ENCODE assay signal across 8 cellular contexts in genomic region chr11:76380977-76381719, GRCh38. TPM values are rescaled to one million over a fixed set of nuclear protein-coding genes. Genes with fewer than 3 reads are reported as not detected.
DNase-seq lines count a peak whose midpoint lies in the region; ATAC-seq, FAIRE-seq and TF ChIP-seq lines count a peak whose summit lies in the region.

GVQW3 (plus strand) TSS chr11:76381323; CDS start chr11:76381829, 506 bp downstream.
A gene with protein sequence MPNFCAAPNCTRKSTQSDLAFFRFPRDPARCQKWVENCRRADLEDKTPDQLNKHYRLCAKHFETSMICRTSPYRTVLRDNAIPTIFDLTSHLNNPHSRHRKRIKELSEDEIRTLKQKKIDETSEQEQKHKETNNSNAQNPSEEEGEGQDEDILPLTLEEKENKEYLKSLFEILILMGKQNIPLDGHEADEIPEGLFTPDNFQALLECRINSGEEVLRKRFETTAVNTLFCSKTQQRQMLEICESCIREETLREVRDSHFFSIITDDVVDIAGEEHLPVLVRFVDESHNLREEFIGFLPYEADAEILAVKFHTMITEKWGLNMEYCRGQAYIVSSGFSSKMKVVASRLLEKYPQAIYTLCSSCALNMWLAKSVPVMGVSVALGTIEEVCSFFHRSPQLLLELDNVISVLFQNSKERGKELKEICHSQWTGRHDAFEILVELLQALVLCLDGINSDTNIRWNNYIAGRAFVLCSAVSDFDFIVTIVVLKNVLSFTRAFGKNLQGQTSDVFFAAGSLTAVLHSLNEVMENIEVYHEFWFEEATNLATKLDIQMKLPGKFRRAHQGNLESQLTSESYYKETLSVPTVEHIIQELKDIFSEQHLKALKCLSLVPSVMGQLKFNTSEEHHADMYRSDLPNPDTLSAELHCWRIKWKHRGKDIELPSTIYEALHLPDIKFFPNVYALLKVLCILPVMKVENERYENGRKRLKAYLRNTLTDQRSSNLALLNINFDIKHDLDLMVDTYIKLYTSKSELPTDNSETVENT (minus strand): TSS chr11:76381132. CDS start chr11:76380836, 296 bp downstream.

- ATAC-seq in HG02623 (IDR thresholded peaks at IDR 0.05; ENCODE audit: unreplicated experiment) (peak; percentile 68), Right ventricle myocardium inferior (peak; percentile 98), pancreas (peak; percentile 86 to 94 (median 90))

- H3K79me2 ChIP-seq in SK-N-SH (ENCODE audit: insufficient read depth), result peaks cover 44% of the 10 kb centered on the region

- H3K9me2 ChIP-seq in SK-N-SH, result no peaks in the 10 kb centered on the region

- H3K9me3 ChIP-seq in SK-N-SH (no peaks in the 10 kb centered on the region), pancreas (no peaks in the 10 kb centered on the region), tibial artery (no peaks in the 10 kb centered on the region)

- peak within 1 kb of the TSS; percentile 93 for H3K4me3 ChIP-seq in GM12865 (ENCODE audit: low read depth, low read length)
- H3K4me3 ChIP-seq in SK-N-SH (ENCODE audit: low read depth in 2 of 2, low read length in 1 of 2), result peak within 1 kb of the TSS; percentile 78 to 85
- peak within 1 kb of the TSS; percentile 92 to 97 (median 94) for H3K4me3 ChIP-seq in pancreas
- peak within 1 kb of the TSS; percentile 92 to 100 for H3K4me3 ChIP-seq in tibial artery

- intact Hi-C loops in Right ventricle myocardium inferior (cut with DNase I) (loop anchor here (1.0 kb wide), 1 partner anchor 63 kb away; no protein-coding TSS in a partner anchor), pancreas (cut with DNase I) (no loop called here), tibial artery (cut with DNase I; ENCODE audit: low total_unique reads) (loop anchor here (2.0 to 10.0 kb wide), 4 partner anchors 40 to 146 kb away; no protein-coding TSS in a partner anchor)

- H3K4me2 ChIP-seq in SK-N-SH, result peak within 1 kb of the TSS; percentile 86

- peaks cover 21% of the 10 kb centered on the region for H4K20me1 ChIP-seq in SK-N-SH (ENCODE audit: insufficient read depth)

- H3K4me3 Mint-ChIP-seq in activated naive CD8-positive, alpha-beta T cell, result peak within 1 kb of the TSS; percentile 97

- no peak; the same call in 1 of the 2 replicates for TF ChIP-seq RAD21 in SK-N-SH (IDR thresholded peaks at IDR 0.05; ENCODE audit: low read length)

- no peaks in the 10 kb centered on the region for H3F3A ChIP-seq in SK-N-SH (replicated peaks; ENCODE audit: insufficient read depth)

- no peaks in the 10 kb centered on the region for H3K9me3 Mint-ChIP-seq in activated naive CD8-positive, alpha-beta T cell (ENCODE audit: low read depth)

- FAIRE-seq in pancreas (lab: Jason Lieb, UNC), result no peak

- peaks cover 7% of the 10 kb centered on the region for H3K36me3 Mint-ChIP-seq in activated naive CD8-positive, alpha-beta T cell

- TF ChIP-seq CTCF in GM12865 (IDR thresholded peaks at IDR 0.05; ENCODE audit: insufficient read depth, low read depth, low read length, missing control alignments) (peak; percentile 19), SK-N-SH (IDR thresholded peaks at IDR 0.05) (peak; percentile 30), pancreas (IDR thresholded peaks at IDR 0.05) (peak in 1 of 4 donors; percentile 16), tibial artery (IDR thresholded peaks at IDR 0.05) (peak in 1 of 2 experiments; percentile 11)

- H3K27me3 Mint-ChIP-seq in activated naive CD8-positive, alpha-beta T cell, result no peaks in the 10 kb centered on the region

- TF ChIP-seq EP300 in SK-N-SH (IDR thresholded peaks at IDR 0.05; ENCODE audit: borderline replicate concordance in 1 of 2, low read depth in 1 of 2, low read length in 1 of 2), result peak in 1 of 2 experiments; percentile 25; a peak in 1 of 4 replicates

- POLR2A ChIA-PET in SK-N-SH (lab: Yijun Ruan, JAX), result no interaction called here

- DNase-seq in GM12865 (ENCODE audit: low read depth), result peak; percentile 99
- peak; percentile 99 for DNase-seq in NCI-H1092 (lab: John Stamatoyannopoulos, UW)
- DNase-seq in SK-N-SH, result peak; percentile 99
- peak; percentile 99 for DNase-seq in Right ventricle myocardium inferior (ENCODE audit: missing footprints)
- DNase-seq in pancreas, result peak; percentile 98 to 100 (median 99)
- peak; percentile 97 to 99 for DNase-seq in tibial artery

- CTCF ChIA-PET in SK-N-SH (lab: Yijun Ruan, JAX), result interaction anchor here (1.4 kb wide), 1 partner anchor 131 kb away, joined by 3 read pairs; no protein-coding TSS in a partner anchor

- H3K27me3 ChIP-seq in SK-N-SH (ENCODE audit: insufficient read depth) (no peaks in the 10 kb centered on the region), pancreas (no peaks in the 10 kb centered on the region), tibial artery (no peaks in the 10 kb centered on the region)

- peak within 1 kb of the TSS; percentile 98 for H2AFZ ChIP-seq in SK-N-SH (ENCODE audit: low read depth)

- H3K4me1 ChIP-seq in SK-N-SH (ENCODE audit: control insufficient read depth in 1 of 2, insufficient read depth in 2 of 2, low read depth in 1 of 2, low read length in 1 of 2) (peaks cover 17 to 25% of the 10 kb centered on the region in 2 experiments; a peak in 3 of 4 replicates), pancreas (peaks cover under 1 to 59% (median 42%) of the 10 kb centered on the region in 3 donors), tibial artery (peaks cover 0 to 38% (median 26%) of the 10 kb centered on the region in 4 donors)

- H3K27ac Mint-ChIP-seq in activated naive CD8-positive, alpha-beta T cell, result peak within 1 kb of the TSS; percentile 90

- peaks cover 74% of the 10 kb centered on the region for H3K4me1 Mint-ChIP-seq in activated naive CD8-positive, alpha-beta T cell (ENCODE audit: low read depth)

- H3K27ac ChIP-seq in SK-N-SH (ENCODE audit: low read depth in 2 of 2, low read length in 1 of 2) (peak within 1 kb of the TSS; percentile 46 to 75; a peak in 3 of 4 replicates), pancreas (peak within 1 kb of the TSS; percentile 77 to 90 (median 87)), tibial artery (peak within 1 kb of the TSS; percentile 80 to 90)

- H3K36me3 ChIP-seq in SK-N-SH (replicated peaks in 1 of 2; ENCODE audit: control insufficient read depth in 1 of 2, insufficient read depth in 2 of 2, low read length in 1 of 2) (no peaks in the 10 kb centered on the region), pancreas (no peaks in the 10 kb centered on the region), tibial artery (no peaks in the 10 kb centered on the region)

- 3% methylated on average over 41 of the region's 69 CpGs for WGBS in SK-N-SH (ENCODE audit: low lambda C conversion rate)
- WGBS in pancreas, 2 donors, result 0 to 1% methylated on average over 48 to 69 of the region's 69 CpGs

- peak within 1 kb of the TSS; percentile 86 for H3K9ac ChIP-seq in SK-N-SH

TF ChIP-seq in SK-N-SH, 30 proteins besides CTCF, POLR2A, EP300 and RAD21 (continues in another document):
- 0 out of 2 replicates have a peak, but pooled peaks have one; percentile 29 for TF ChIP-seq YY1 (IDR thresholded peaks at IDR 0.05; ENCODE audit: low read depth)
- TF ChIP-seq ZBTB33 (IDR thresholded peaks at IDR 0.05; ENCODE audit: borderline replicate concordance, low read depth), result peak; percentile 51; the same call in 1 of the 2 replicates
- peak; percentile 69 for TF ChIP-seq GABPA (IDR thresholded peaks at IDR 0.05; ENCODE audit: low read depth)
- TF ChIP-seq, protein P1, sequence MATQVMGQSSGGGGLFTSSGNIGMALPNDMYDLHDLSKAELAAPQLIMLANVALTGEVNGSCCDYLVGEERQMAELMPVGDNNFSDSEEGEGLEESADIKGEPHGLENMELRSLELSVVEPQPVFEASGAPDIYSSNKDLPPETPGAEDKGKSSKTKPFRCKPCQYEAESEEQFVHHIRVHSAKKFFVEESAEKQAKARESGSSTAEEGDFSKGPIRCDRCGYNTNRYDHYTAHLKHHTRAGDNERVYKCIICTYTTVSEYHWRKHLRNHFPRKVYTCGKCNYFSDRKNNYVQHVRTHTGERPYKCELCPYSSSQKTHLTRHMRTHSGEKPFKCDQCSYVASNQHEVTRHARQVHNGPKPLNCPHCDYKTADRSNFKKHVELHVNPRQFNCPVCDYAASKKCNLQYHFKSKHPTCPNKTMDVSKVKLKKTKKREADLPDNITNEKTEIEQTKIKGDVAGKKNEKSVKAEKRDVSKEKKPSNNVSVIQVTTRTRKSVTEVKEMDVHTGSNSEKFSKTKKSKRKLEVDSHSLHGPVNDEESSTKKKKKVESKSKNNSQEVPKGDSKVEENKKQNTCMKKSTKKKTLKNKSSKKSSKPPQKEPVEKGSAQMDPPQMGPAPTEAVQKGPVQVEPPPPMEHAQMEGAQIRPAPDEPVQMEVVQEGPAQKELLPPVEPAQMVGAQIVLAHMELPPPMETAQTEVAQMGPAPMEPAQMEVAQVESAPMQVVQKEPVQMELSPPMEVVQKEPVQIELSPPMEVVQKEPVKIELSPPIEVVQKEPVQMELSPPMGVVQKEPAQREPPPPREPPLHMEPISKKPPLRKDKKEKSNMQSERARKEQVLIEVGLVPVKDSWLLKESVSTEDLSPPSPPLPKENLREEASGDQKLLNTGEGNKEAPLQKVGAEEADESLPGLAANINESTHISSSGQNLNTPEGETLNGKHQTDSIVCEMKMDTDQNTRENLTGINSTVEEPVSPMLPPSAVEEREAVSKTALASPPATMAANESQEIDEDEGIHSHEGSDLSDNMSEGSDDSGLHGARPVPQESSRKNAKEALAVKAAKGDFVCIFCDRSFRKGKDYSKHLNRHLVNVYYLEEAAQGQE (IDR thresholded peaks at IDR 0.05; ENCODE audit: low read depth, low read length), result no peak

RNA-seq across cellular contexts. Expression of gene GVQW3, which starts in this region (rescaled TPM):
- polyA plus RNA-seq in SK-N-SH (2012; rRNA removed) (2.3 and 3.9 TPM in 2 replicates), pancreas (1 to 10 TPM; 1.8 to 1.9 TPM)
- 1.2 and 1.5 TPM in 2 replicates for polyA plus RNA-seq in SK-N-SH (2012; cell fraction: cytosol; rRNA removed)
- polyA plus RNA-seq in SK-N-SH (2012; cell fraction: nucleus; rRNA removed), result 6.4 and 10.7 TPM in 2 replicates
- total RNA-seq in Right ventricle myocardium inferior (1.9 TPM), pancreas (1 to 10 TPM; 2.3 to 9.1 (median 4.6) TPM)

RNA-seq across cellular contexts. Expression of the second gene that starts in this region (rescaled TPM):
- 14.9 and 19.6 TPM in 2 replicates for polyA plus RNA-seq in SK-N-SH (2012; rRNA removed)
- polyA plus RNA-seq in SK-N-SH (2012; cell fraction: cytosol; rRNA removed), result 26.2 and 33.2 TPM in 2 replicates
- 5.4 and 11.4 TPM in 2 replicates for polyA plus RNA-seq in SK-N-SH (2012; cell fraction: nucleus; rRNA removed)
- 19.4 TPM for total RNA-seq in Right ventricle myocardium inferior
- 10 to 100 TPM; 19.4 to 41.7 (median 31.9) TPM for total RNA-seq in pancreas
- polyA plus RNA-seq in pancreas, result 10 to 100 TPM; 20.1 to 22.6 TPM

Comparison
In these comparisons a context has a peak if more than half of its experiments do, and no peak if none do; other contexts are left out.
1. Peak in every context shown above with its lines: DNase-seq, ATAC-seq, H3K4me3 ChIP-seq and H3K27ac ChIP-seq.
2. intact Hi-C loops: an anchor here in Right ventricle myocardium inferior (1.0 kb wide) and tibial artery (2.0 to 10.0 kb wide); none called in pancreas.